ENCODE assay signal across 8 cellular contexts in the genomic region with DNA sequence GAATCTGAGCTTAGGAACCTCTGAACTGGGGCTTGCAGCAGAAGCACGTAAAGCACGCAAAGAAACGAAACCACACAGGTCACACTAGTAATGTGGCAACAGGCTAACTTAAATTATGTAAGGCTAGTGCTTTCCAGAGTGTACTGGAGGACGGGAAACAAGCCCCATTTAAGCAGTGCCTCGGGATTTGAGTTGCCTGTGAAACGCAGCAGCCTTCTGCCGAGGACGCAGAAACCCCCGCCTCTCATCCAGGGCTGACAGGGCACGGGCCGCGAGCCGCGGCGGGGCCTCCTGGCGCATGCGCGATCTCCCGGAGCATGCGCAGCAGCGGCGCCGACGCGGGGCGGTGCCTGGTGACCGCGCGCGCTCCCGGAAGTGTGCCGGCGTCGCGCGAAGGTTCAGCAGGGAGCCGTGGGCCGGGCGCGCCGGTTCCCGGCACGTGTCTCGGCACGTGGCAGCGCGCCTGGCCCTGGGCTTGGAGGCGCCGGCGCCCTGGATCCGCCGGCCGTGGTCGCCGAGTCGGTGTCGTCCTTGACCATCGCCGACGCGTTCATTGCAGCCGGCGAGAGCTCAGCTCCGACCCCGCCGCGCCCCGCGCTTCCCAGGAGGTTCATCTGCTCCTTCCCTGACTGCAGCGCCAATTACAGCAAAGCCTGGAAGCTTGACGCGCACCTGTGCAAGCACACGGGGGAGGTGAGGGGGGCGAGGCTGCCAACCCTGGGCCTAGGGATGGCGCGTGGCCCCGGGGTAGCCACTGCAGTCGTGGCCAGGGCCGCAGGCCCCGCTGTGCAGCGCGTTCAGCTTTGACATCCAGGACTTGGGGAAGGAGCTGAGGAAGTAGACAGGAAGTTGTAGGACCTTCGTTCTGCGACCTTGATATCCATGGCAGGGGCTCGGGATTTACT. TPM values are rescaled to one million over a fixed set of nuclear protein-coding genes. Genes with fewer than 3 reads are reported as not detected.
DNase-seq lines count a peak whose midpoint lies in the region; ATAC-seq, FAIRE-seq and TF ChIP-seq lines count a peak whose summit lies in the region.

A gene (plus strand): TSS at position 374 of the 905 bp plus-strand sequence.

- peak; percentile 73 for ATAC-seq in HG02840 (IDR thresholded peaks at IDR 0.05; ENCODE audit: low FRiP score, unreplicated experiment)

- peaks cover 15% of the 10 kb centered on the region for H3K36me3 ChIP-seq in right atrium auricular region

- in situ Hi-C loops in GM13976 (cut with MboI; ENCODE audit: low sequenced_read_pairs, unreplicated experiment): no loop called here

- peak; percentile 97 for DNase-seq in GM13976 (ENCODE audit: low spot score)
- DNase-seq in NCI-H1694 (lab: John Stamatoyannopoulos, UW): peak; percentile 35
- DNase-seq in anterior cingulate cortex (lab: John Stamatoyannopoulos, UW): peak; percentile 8 to 90 (median 76)
- peak; percentile 84 for DNase-seq in right atrium auricular region (ENCODE audit: low spot score)
- peak; percentile 37 for DNase-seq in pulmonary artery endothelial cell (ENCODE audit: low read depth, low spot score)
- DNase-seq in urothelium cell line (ENCODE audit: low spot score): peak; percentile 92

- H3K27me3 ChIP-seq in right atrium auricular region: no peaks in the 10 kb centered on the region

- peaks cover 0 to 46% of the 10 kb centered on the region in 2 donors for H3K4me1 ChIP-seq in right atrium auricular region

- no peaks in the 10 kb centered on the region for H3K9me3 ChIP-seq in right atrium auricular region

- intact Hi-C loops in T-helper 2 cell treated with Interferon-gamma antibody and Interleukin-4, amounts not matched to agents 100 ng/mL and 5 ng/mL, for 36 hours (cut with micrococcal nuclease): loop anchor here (1.0 to 5.0 kb wide), 3 partner anchors 172 to 293 kb away; a partner anchor contains a TSS

- peak within 1 kb of the TSS; percentile 84 to 85 for H3K27ac ChIP-seq in right atrium auricular region

- peak within 1 kb of the TSS; percentile 67 to 75 for H3K4me3 ChIP-seq in right atrium auricular region

- TF ChIP-seq CTCF in GM13976 (IDR thresholded peaks at IDR 0.05; ENCODE audit: borderline replicate concordance, control extremely low read depth, extremely low read depth, insufficient read depth, missing control alignments) (no peak), right atrium auricular region (IDR thresholded peaks at IDR 0.05) (no peak)

- FAIRE-seq in urothelium cell line (lab: Jason Lieb, UNC): no peak

RNA-seq across cellular contexts. Expression of the gene that starts here (rescaled TPM):
- total RNA-seq in T-helper 2 cell treated with Interferon-gamma antibody and Interleukin-4, amounts not matched to agents 100 ng/mL and 5 ng/mL, for 36 hours: 265 and 273 TPM in 2 replicates
- total RNA-seq in right atrium auricular region: 100 to 1,000 TPM; 227 to 327 TPM
- total RNA-seq in pulmonary artery endothelial cell: 106 and 125 TPM in 2 replicates

Comparison
In these comparisons a context has a peak if more than half of its experiments do, and no peak if none do; other contexts are left out.
1. Peak in every context shown above with its lines: DNase-seq, ATAC-seq, H3K4me3 ChIP-seq and H3K27ac ChIP-seq.
2. DNase-seq: peak in every context shown above with its lines; median percentile 97 in GM13976; 92 in urothelium cell line; 84 in right atrium auricular region; 76 in anterior cingulate cortex; 37 in pulmonary artery endothelial cell; 35 in NCI-H1694.